Comparison of ENCODE assay signal across 8 cellular contexts in genomic region chr15:45023659-45024320, GRCh38. TPM values are rescaled to one million over a fixed set of nuclear protein-coding genes. Genes with fewer than 3 reads are reported as not detected.
DNase-seq lines count a peak whose midpoint lies in the region; ATAC-seq and TF ChIP-seq lines count a peak whose summit lies in the region.

No MANE protein-coding gene starts in this region.

- H3K4me1 Mint-ChIP-seq in nephron progenitor cell = peaks cover 34% of the 10 kb centered on the region

- TF ChIP-seq POLR2A in erythroblast (IDR thresholded peaks at IDR 0.05; ENCODE audit: low read length) = no peak

- peak overlapping the region; percentile 91 for H3K4me3 ChIP-seq in ACC112 (ENCODE audit: low read depth, low read length)

- H3K36me3 Mint-ChIP-seq in nephron progenitor cell (ENCODE audit: low read depth) = peaks cover 33% of the 10 kb centered on the region

- peaks cover 22% of the 10 kb centered on the region for H3K9me3 Mint-ChIP-seq in nephron progenitor cell

- H3K4me3 Mint-ChIP-seq in nephron progenitor cell = peak overlapping the region; percentile 93

- peaks cover 8% of the 10 kb centered on the region; the same call in 1 of the 2 replicates for H3K36me3 ChIP-seq in ACC112 (ENCODE audit: insufficient read depth, low read length)

- peak overlapping the region; percentile 89 for H2AFZ ChIP-seq in ACC112 (ENCODE audit: low read length, unreplicated experiment)

- peaks cover 14% of the 10 kb centered on the region for H3K27me3 ChIP-seq in ACC112 (ENCODE audit: insufficient read depth, low read length)

- peaks cover 8% of the 10 kb centered on the region for H3K4me1 ChIP-seq in ACC112 (ENCODE audit: control insufficient read depth, insufficient read depth, low read length, unreplicated experiment)

- peak; percentile 8 for DNase-seq in SK-MEL-5 (ENCODE audit: low read depth, low spot score)
- DNase-seq in erythroblast (lab: John Stamatoyannopoulos, UW) = peak; percentile 49 to 59
- DNase-seq in nephron progenitor cell = no peak
- DNase-seq in GM13976 (ENCODE audit: low spot score) = no peak
- DNase-seq in G401 (ENCODE audit: low spot score) = no peak

- H3K27ac ChIP-seq in ACC112 (ENCODE audit: low read depth, low read length) = peak overlapping the region; percentile 23; the same call in 1 of the 2 replicates

- H3K27me3 Mint-ChIP-seq in nephron progenitor cell (ENCODE audit: low read depth, poor library complexity) = peaks cover 21% of the 10 kb centered on the region

- peaks cover 24% of the 10 kb centered on the region for H3K79me2 ChIP-seq in ACC112 (ENCODE audit: control insufficient read depth, insufficient read depth, low read length, unreplicated experiment)

- ATAC-seq in GM21786 (IDR thresholded peaks at IDR 0.05; ENCODE audit: unreplicated experiment) (peak; percentile 3), GM19463 (IDR thresholded peaks at IDR 0.05; ENCODE audit: unreplicated experiment) (no peak)

- in situ Hi-C loops in SK-MEL-5 (cut with HindIII; ENCODE audit: low pct_unique_long_range_greater_than_20kb, low sequenced_read_pairs) = no loop called here
- in situ Hi-C loops in GM13976 (cut with MboI; ENCODE audit: low sequenced_read_pairs, unreplicated experiment) = loop anchor here (10.0 kb wide), 1 partner anchor 149 kb away; no protein-coding TSS in a partner anchor
- in situ Hi-C loops in G401 (cut with HindIII; ENCODE audit: low sequenced_read_pairs) = no loop called here

- TF ChIP-seq CTCF in nephron progenitor cell (IDR thresholded peaks at IDR 0.05) (no peak), GM13976 (IDR thresholded peaks at IDR 0.05; ENCODE audit: borderline replicate concordance, control extremely low read depth, extremely low read depth, insufficient read depth, missing control alignments) (no peak)

- peak overlapping the region; percentile 93 for H3K27ac Mint-ChIP-seq in nephron progenitor cell

RNA-seq across cellular contexts. Expression of gene SORD, which starts 0.8 kb away (rescaled TPM):
- 110 and 123 TPM in 2 replicates for total RNA-seq in SK-MEL-5 (2014; rRNA removed; shearing (Covaris generic))
- 92.6 and 99.9 TPM in 2 replicates for polyA plus RNA-seq in SK-MEL-5 (2015; cell fraction: cytosol; rRNA removed)
- polyA plus RNA-seq in SK-MEL-5 (2015; cell fraction: nucleus; rRNA removed) = 187 and 202 TPM in 2 replicates
- 35.6 and 47.3 TPM in 2 replicates for total RNA-seq in G401 (2014; rRNA removed; shearing (Covaris generic))

Comparison
In these comparisons a context has a peak if more than half of its experiments do, and no peak if none do; other contexts are left out.
1. DNase-seq: peak in SK-MEL-5 (single experiment) and erythroblast (2 of 2); none in nephron progenitor cell (single experiment), GM13976 (single experiment) and G401 (single experiment).